In the genomic region with DNA sequence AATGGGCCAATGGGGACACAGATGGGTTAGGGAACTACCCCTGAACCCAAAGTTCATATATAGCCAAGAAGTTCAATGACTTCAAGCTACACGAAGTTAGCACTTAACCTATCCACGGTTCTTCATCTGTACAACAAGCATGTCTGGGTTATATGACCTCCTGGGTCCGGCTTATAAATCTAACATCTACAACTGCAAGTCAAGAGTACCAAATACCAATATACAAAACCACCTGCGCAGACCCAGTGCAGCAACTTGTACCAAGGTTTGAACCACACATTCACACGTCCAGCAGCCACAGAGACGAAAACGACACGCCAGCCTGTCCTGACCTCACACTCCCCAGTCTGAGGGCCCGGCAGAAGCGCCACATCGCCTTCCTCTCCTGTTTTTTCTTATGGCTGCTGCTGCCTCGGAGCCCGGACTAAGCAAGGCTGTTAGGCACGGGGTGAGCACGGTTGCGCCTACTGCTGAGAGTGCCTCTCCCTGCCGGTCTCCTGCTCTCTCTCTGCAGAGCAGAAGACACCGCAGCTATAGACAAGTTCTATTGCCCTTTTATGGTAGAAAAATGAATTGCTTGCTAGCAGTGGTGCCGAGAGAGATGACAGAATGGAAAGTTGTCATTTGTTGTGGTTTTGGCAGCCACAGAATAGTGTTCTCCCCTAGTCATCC, we compare ENCODE assay signal across 8 cellular contexts.
DNase-seq lines count a peak whose midpoint lies in the region; ATAC-seq, FAIRE-seq and TF ChIP-seq lines count a peak whose summit lies in the region.

No MANE protein-coding gene starts in this region.

- no peak for FAIRE-seq in H54 (lab: Jason Lieb, UNC)

- peak; percentile 80 for TF ChIP-seq EP300 in stomach (IDR thresholded peaks at IDR 0.05)

- TF ChIP-seq POLR2A in stomach (IDR thresholded peaks at IDR 0.05) (peak in 2 of 4 donors; percentile 9 to 34), H54 (IDR thresholded peaks at IDR 0.05; ENCODE audit: low read depth, low read length) (no peak)

- peaks cover 0 to 8% (median 0%) of the 10 kb centered on the region in 4 donors for H3K36me3 ChIP-seq in stomach

- no peaks in the 10 kb centered on the region for H3K9me3 ChIP-seq in stomach

- H3K27me3 ChIP-seq in stomach: no peaks in the 10 kb centered on the region

- peak overlapping the region; percentile 86 for H3K4me3 Mint-ChIP-seq in natural killer cell treated with Interleukin-12 subunit alpha and Interleukin-12 subunit beta and Interleukin-15 and Interleukin-18, amount 100 ng/mL, for 72 hours

- 48 to 73% (median 58%) methylated on average over 19 of the region's 19 CpGs for WGBS in stomach, 5 donors

- H3K4me3 ChIP-seq in coronary artery (peak overlapping the region; percentile 64), stomach (peak overlapping the region in 3 of 4 donors; percentile 23 to 38 (median 34))

- H3K27ac ChIP-seq in coronary artery (peak overlapping the region; percentile 95 to 96), stomach (peak overlapping the region; percentile 81 to 94 (median 90))

- TF ChIP-seq CTCF in coronary artery (IDR thresholded peaks at IDR 0.05): no peak
- TF ChIP-seq CTCF in stomach (IDR thresholded peaks at IDR 0.05): no peak

- intact Hi-C loops in stomach (cut with DNase I; ENCODE audit: low total_unique reads): no loop called here

- H3K9me3 Mint-ChIP-seq in natural killer cell treated with Interleukin-12 subunit alpha and Interleukin-12 subunit beta and Interleukin-15 and Interleukin-18, amount 100 ng/mL, for 72 hours: no peaks in the 10 kb centered on the region

- H3K4me1 ChIP-seq in stomach: peaks cover 66 to 100% (median 92%) of the 10 kb centered on the region in 4 donors

- peaks cover 72 to 79% of the 10 kb centered on the region in 2 donors for H3K4me1 Mint-ChIP-seq in natural killer cell treated with Interleukin-12 subunit alpha and Interleukin-12 subunit beta and Interleukin-15 and Interleukin-18, amount 100 ng/mL, for 72 hours (ENCODE audit: low read depth in 2 of 2)

- peak; percentile 78 for DNase-seq in activated CD4-positive, alpha-beta T cell treated with anti-CD3 and anti-CD28 coated beads for 1 hour
- DNase-seq in coronary artery (ENCODE audit: low spot score) (peak; percentile 81), stomach (no peak), H54 (ENCODE audit: insufficient read length, low spot score) (no peak), HuH-7.5 (ENCODE audit: low spot score) (no peak)
- peak; percentile 71 for DNase-seq in natural killer cell treated with Interleukin-12 subunit alpha and Interleukin-12 subunit beta and Interleukin-15 and Interleukin-18, amount 100 ng/mL, for 72 hours (ENCODE audit: low spot score)

- H3K27ac Mint-ChIP-seq in natural killer cell treated with Interleukin-12 subunit alpha and Interleukin-12 subunit beta and Interleukin-15 and Interleukin-18, amount 100 ng/mL, for 72 hours: peak overlapping the region; percentile 30 to 57

- ATAC-seq in GM18520 (IDR thresholded peaks at IDR 0.05; ENCODE audit: unreplicated experiment) (peak; percentile 26), HG03139 (IDR thresholded peaks at IDR 0.05; ENCODE audit: unreplicated experiment) (peak; percentile 46)
- peak; percentile 89 to 91 for ATAC-seq in natural killer cell treated with Interleukin-12 subunit alpha and Interleukin-12 subunit beta and Interleukin-15 and Interleukin-18, amount 100 ng/mL, for 72 hours

- H3K36me3 Mint-ChIP-seq in natural killer cell treated with Interleukin-12 subunit alpha and Interleukin-12 subunit beta and Interleukin-15 and Interleukin-18, amount 100 ng/mL, for 72 hours: peaks cover 31% of the 10 kb centered on the region

- peaks cover 5 to 8% of the 10 kb centered on the region in 2 donors for H3K27me3 Mint-ChIP-seq in natural killer cell treated with Interleukin-12 subunit alpha and Interleukin-12 subunit beta and Interleukin-15 and Interleukin-18, amount 100 ng/mL, for 72 hours

Comparison
In these comparisons a context has a peak if more than half of its experiments do, and no peak if none do; other contexts are left out.
1. ATAC-seq: peak in every context shown above with its lines; median percentile 90 in natural killer cell treated with Interleukin-12 subunit alpha and Interleukin-12 subunit beta and Interleukin-15 and Interleukin-18, amount 100 ng/mL, for 72 hours; 46 in HG03139; 26 in GM18520.
2. DNase-seq: peak in activated CD4-positive, alpha-beta T cell treated with anti-CD3 and anti-CD28 coated beads for 1 hour (single experiment), coronary artery (single experiment) and natural killer cell treated with Interleukin-12 subunit alpha and Interleukin-12 subunit beta and Interleukin-15 and Interleukin-18, amount 100 ng/mL, for 72 hours (single experiment); none in stomach (single experiment), H54 (single experiment) and HuH-7.5 (single experiment).